Comparison of ENCODE assay signal across 10 cellular contexts in genomic region chr2:224983719-224984388, GRCh38. TPM values are rescaled to one million over a fixed set of nuclear protein-coding genes. Genes with fewer than 3 reads are reported as not detected.
DNase-seq lines count a peak whose midpoint lies in the region; ATAC-seq, FAIRE-seq and TF ChIP-seq lines count a peak whose summit lies in the region.
"Had no signal": no experiment of that assay in that cellular context is flagged by ENCODE, and none has a peak within 500 bp of the region (broad histone marks: within the 10 kb centered on the region; RNA-seq: fewer than 3 reads in every experiment).

No MANE protein-coding gene starts in this region.

- H3K27me3 Mint-ChIP-seq in HFFc6 (ENCODE audit: insufficient read depth): peaks cover 2% of the 10 kb centered on the region; the same call in 1 of the 2 replicates
- no peaks in the 10 kb centered on the region for H3K27me3 Mint-ChIP-seq in activated CD4-positive, alpha-beta memory T cell treated with anti-CD3 and anti-CD28 coated beads for 36 hours

- H3K9me3 ChIP-seq in heart right ventricle (no peaks in the 10 kb centered on the region), small intestine (ENCODE audit: control insufficient read depth, low read depth) (no peaks in the 10 kb centered on the region), WERI-Rb-1 (ENCODE audit: severe bottlenecking) (no peaks in the 10 kb centered on the region)

- H3K27ac ChIP-seq in heart right ventricle (peak overlapping the region in 9 of 10 donors; percentile 23 to 72 (median 54)), small intestine (ENCODE audit: low read depth in 1 of 2, low read length in 1 of 2) (peak overlapping the region; percentile 60 to 62), WERI-Rb-1 (no peak overlapping the region)

- ATAC-seq in heart right ventricle: peak in 6 of 8 donors; percentile 17 to 59 (median 39)
- no peak for ATAC-seq in HG03039 (IDR thresholded peaks at IDR 0.05; ENCODE audit: unreplicated experiment)
- ATAC-seq: esophagus mucosa, PC-3 had no signal

- H3K27ac Mint-ChIP-seq in HFFc6: peak overlapping the region; percentile 86
- H3K27ac Mint-ChIP-seq in activated CD4-positive, alpha-beta memory T cell treated with anti-CD3 and anti-CD28 coated beads for 36 hours: peak overlapping the region; percentile 71

- CTCF ChIA-PET in activated CD4-positive, alpha-beta memory T cell treated with anti-CD3 and anti-CD28 coated beads for 36 hours (lab: Charles Lee): interaction anchor here (0.6 to 1.2 kb wide), 4 partner anchors 18 to 87 kb away, joined by 3 to 4 read pairs (median 3); no protein-coding TSS in a partner anchor

- no peaks in the 10 kb centered on the region for H3K36me3 ChIP-seq in heart right ventricle
- no peaks in the 10 kb centered on the region for H3K36me3 ChIP-seq in small intestine (ENCODE audit: control insufficient read depth in 2 of 2, insufficient read depth in 2 of 2, low read length in 2 of 2)
- H3K36me3 ChIP-seq in WERI-Rb-1: no peaks in the 10 kb centered on the region
- no peaks in the 10 kb centered on the region for H3K36me3 ChIP-seq in H7 (replicated peaks; ENCODE audit: control insufficient read depth, insufficient read depth, low read length)

- peak; percentile 33 for DNase-seq in HFFc6
- DNase-seq in activated CD4-positive, alpha-beta memory T cell treated with anti-CD3 and anti-CD28 coated beads for 36 hours: no peak
- DNase-seq in heart right ventricle: no peak
- DNase-seq in small intestine: no peak
- DNase-seq in WERI-Rb-1: no peak
- no peak for DNase-seq in H7
- DNase-seq in KG1 (lab: John Stamatoyannopoulos, UW): no peak
- DNase-seq: PC-3 had no signal

- H3K27me3 ChIP-seq in heart right ventricle: peaks cover 0 to 2% (median 0%) of the 10 kb centered on the region in 7 donors
- no peaks in the 10 kb centered on the region for H3K27me3 ChIP-seq in small intestine (ENCODE audit: control insufficient read depth in 2 of 2, insufficient read depth in 2 of 2, low read length in 2 of 2)
- H3K27me3 ChIP-seq in WERI-Rb-1 (ENCODE audit: insufficient read depth, low read depth, severe bottlenecking): no peaks in the 10 kb centered on the region
- no peaks in the 10 kb centered on the region for H3K27me3 ChIP-seq in H7 (ENCODE audit: control insufficient read depth, insufficient read depth, low read length)

- peaks cover 86% of the 10 kb centered on the region for H3K4me1 Mint-ChIP-seq in HFFc6 (ENCODE audit: low read depth)
- H3K4me1 Mint-ChIP-seq in activated CD4-positive, alpha-beta memory T cell treated with anti-CD3 and anti-CD28 coated beads for 36 hours (ENCODE audit: low read depth): peaks cover 76% of the 10 kb centered on the region

- intact Hi-C loops in activated CD4-positive, alpha-beta memory T cell treated with anti-CD3 and anti-CD28 coated beads for 36 hours (cut with micrococcal nuclease): loop anchor here (1.0 to 2.0 kb wide), 3 partner anchors 15 to 57 kb away; no protein-coding TSS in a partner anchor
- intact Hi-C loops in heart right ventricle (cut with DNase I): loop anchor here in 1 of 10 donors (5.0 kb wide), 1 partner anchor 47 kb away; no protein-coding TSS in a partner anchor

- WGBS in heart right ventricle, 2 donors: 36 to 40% methylated on average over 8 of the region's 8 CpGs
- WGBS in small intestine, 3 donors: 56 to 71% (median 63%) methylated on average over 8 of the region's 8 CpGs

- H3K4me3 ChIP-seq in heart right ventricle (peak overlapping the region in 9 of 10 donors; percentile 7 to 46 (median 34)), small intestine (ENCODE audit: low read depth in 1 of 2, low read length in 2 of 2) (no peak overlapping the region), WERI-Rb-1 (ENCODE audit: low read depth, low read length) (no peak overlapping the region), H7 (ENCODE audit: insufficient read depth, low read depth, low read length) (no peak overlapping the region)

- H3K9me3 Mint-ChIP-seq in HFFc6: no peaks in the 10 kb centered on the region
- no peaks in the 10 kb centered on the region for H3K9me3 Mint-ChIP-seq in activated CD4-positive, alpha-beta memory T cell treated with anti-CD3 and anti-CD28 coated beads for 36 hours

- peak overlapping the region; percentile 85 for H3K4me3 Mint-ChIP-seq in HFFc6
- H3K4me3 Mint-ChIP-seq in activated CD4-positive, alpha-beta memory T cell treated with anti-CD3 and anti-CD28 coated beads for 36 hours: peak overlapping the region; percentile 58

- H3K4me1 ChIP-seq in heart right ventricle: peaks cover 0 to 30% (median 0%) of the 10 kb centered on the region in 9 donors
- peaks cover 0 to 3% of the 10 kb centered on the region in 2 donors for H3K4me1 ChIP-seq in small intestine (ENCODE audit: control insufficient read depth in 2 of 2, insufficient read depth in 1 of 2, low read depth in 1 of 2, low read length in 1 of 2)

- no peak for FAIRE-seq in small intestine (lab: Jason Lieb, UNC)

- H3K36me3 Mint-ChIP-seq in HFFc6 (ENCODE audit: low read depth): peaks cover 43% of the 10 kb centered on the region
- H3K36me3 Mint-ChIP-seq in activated CD4-positive, alpha-beta memory T cell treated with anti-CD3 and anti-CD28 coated beads for 36 hours: peaks cover 11% of the 10 kb centered on the region

- TF ChIP-seq CTCF in HFFc6 (IDR thresholded peaks at IDR 0.05): no peak
- no peak for TF ChIP-seq CTCF in heart right ventricle (IDR thresholded peaks at IDR 0.05)
- no peak for TF ChIP-seq CTCF in WERI-Rb-1 (IDR thresholded peaks at IDR 0.05; ENCODE audit: low read depth, low read length)

- POLR2A ChIA-PET in activated CD4-positive, alpha-beta memory T cell treated with anti-CD3 and anti-CD28 coated beads for 36 hours (lab: Charles Lee): interaction anchor here (1.0 to 1.4 kb wide), 2 partner anchors 56 to 58 kb away, joined by 3 read pairs; no protein-coding TSS in a partner anchor

RNA-seq across cellular contexts. Expression of gene DOCK10, which starts 58.4 kb away (rescaled TPM):
- 10 to 100 TPM; 61.1 to 78.8 (median 75.8) TPM for total RNA-seq in HFFc6 (2021; fragmentation: NEBNext Ultra II Directional; extraction: Animal tissue kit (Norgen Biotek cat#: 25700))
- 100 to 1,000 TPM; 134 to 139 TPM for total RNA-seq in activated CD4-positive, alpha-beta memory T cell treated with anti-CD3 and anti-CD28 coated beads for 36 hours
- 10 to 100 TPM in 1 of 10 donors, 1 to 10 TPM in 7, under 1 TPM in 2; 0.77 to 18.9 (median 1.4) TPM for total RNA-seq in heart right ventricle
- polyA plus RNA-seq in heart right ventricle (1 to 10 TPM in 1 of 2 donors, under 1 TPM in 1; 0.88 to 1.0 TPM), small intestine (1 to 10 TPM; 2.3 to 4.3 (median 2.7) TPM)
- total RNA-seq in H7 (2014; rRNA removed; shearing (Covaris generic)): 0.11 and 1.1 TPM in 2 replicates

Comparison
In these comparisons a context has a peak if more than half of its experiments do, and no peak if none do; other contexts are left out.
1. H3K4me3 ChIP-seq: peak in heart right ventricle (9 of 10); none in small intestine (0 of 2), WERI-Rb-1 (single experiment) and H7 (single experiment).